Comparison of ENCODE assay signal across 3 cellular contexts in genomic region chrX:119507206-119507605, GRCh38.
TF ChIP-seq lines count a peak whose summit lies in the region.

No MANE protein-coding gene starts in this region.

TF ChIP-seq in SK-N-SH, 30 proteins besides CTCF, POLR2A, EP300 and RAD21:
- TF ChIP-seq SIN3A (IDR thresholded peaks at IDR 0.05; ENCODE audit: borderline replicate concordance, low read depth, low read length), result no peak
- no peak for TF ChIP-seq SMC3 (IDR thresholded peaks at IDR 0.05; ENCODE audit: low read depth, low read length)
- no peak for TF ChIP-seq GATA2 (CRISPR knock-in tag; IDR thresholded peaks at IDR 0.05)
- no peak for TF ChIP-seq USF1 (IDR thresholded peaks at IDR 0.05; ENCODE audit: borderline replicate concordance, low read depth)
- TF ChIP-seq YY1 (IDR thresholded peaks at IDR 0.05; ENCODE audit: low read depth), result no peak
- no peak for TF ChIP-seq JUND (IDR thresholded peaks at IDR 0.05)
- no peak for TF ChIP-seq NFIC (IDR thresholded peaks at IDR 0.05; ENCODE audit: borderline replicate concordance)
- TF ChIP-seq REST (IDR thresholded peaks at IDR 0.05; ENCODE audit: low read depth, low read length), result no peak
- no peak for TF ChIP-seq TEAD4 (IDR thresholded peaks at IDR 0.05; ENCODE audit: borderline replicate concordance, insufficient read depth)
- no peak for TF ChIP-seq EZH2phosphoT487 (IDR thresholded peaks at IDR 0.05; ENCODE audit: borderline replicate concordance, low read depth)
- no peak for TF ChIP-seq NRF1 (IDR thresholded peaks at IDR 0.05; ENCODE audit: low read depth, low read length)
- no peak for TF ChIP-seq POLR2AphosphoS5 (IDR thresholded peaks at IDR 0.05; ENCODE audit: low read depth, low read length)
- no peak for TF ChIP-seq RFX5 (IDR thresholded peaks at IDR 0.05; ENCODE audit: low read length)
- no peak for TF ChIP-seq ELF1 (IDR thresholded peaks at IDR 0.05)
- TF ChIP-seq TAF1 (IDR thresholded peaks at IDR 0.05; ENCODE audit: borderline replicate concordance, low read depth, low read length), result no peak
- no peak for TF ChIP-seq USF2 (IDR thresholded peaks at IDR 0.05; ENCODE audit: borderline replicate concordance, low read depth, low read length)
- TF ChIP-seq CHD2 (IDR thresholded peaks at IDR 0.05; ENCODE audit: low read length, partially characterized antibody), result no peak

TF ChIP-seq in SK-N-SH treated with all-trans-retinoic acid at 6 μM for 48 hours, 23 proteins besides CTCF, POLR2A, EP300 and RAD21:
- TF ChIP-seq OSR1 (CRISPR knock-in tag; IDR thresholded peaks at IDR 0.05), result no peak
- no peak for TF ChIP-seq ZFP30 (CRISPR knock-in tag; IDR thresholded peaks at IDR 0.05)
- no peak for TF ChIP-seq ARNTL (CRISPR knock-in tag; IDR thresholded peaks at IDR 0.05; ENCODE audit: borderline replicate concordance, low read depth)
- TF ChIP-seq SNAI2 (CRISPR knock-in tag; IDR thresholded peaks at IDR 0.05), result no peak
- no peak for TF ChIP-seq RARB (CRISPR knock-in tag; IDR thresholded peaks at IDR 0.05)
- TF ChIP-seq GLIS3 (CRISPR knock-in tag; IDR thresholded peaks at IDR 0.05), result no peak
- TF ChIP-seq POU6F1 (CRISPR knock-in tag; IDR thresholded peaks at IDR 0.05; ENCODE audit: borderline replicate concordance, low read depth), result no peak

TF ChIP-seq in HepG2, 621 proteins besides CTCF, POLR2A, EP300 and RAD21:
- TF ChIP-seq CCAR2 (optimal IDR thresholded peaks at IDR 0.05; ENCODE audit: low read depth, low read length) (no peak), TFAP4 (IDR thresholded peaks at IDR 0.05; ENCODE audit: borderline replicate concordance, low read depth) (no peak), CEBPG (CRISPR knock-in tag; IDR thresholded peaks at IDR 0.05) (no peak), ZKSCAN1 (IDR thresholded peaks at IDR 0.05; ENCODE audit: low read length) (no peak), ZBTB26 (CRISPR knock-in tag; IDR thresholded peaks at IDR 0.05; ENCODE audit: borderline replicate concordance) (peak; percentile 70), BRD4 (CRISPR knock-in tag; IDR thresholded peaks at IDR 0.05) (no peak), ZNF292 (CRISPR knock-in tag; IDR thresholded peaks at IDR 0.05; ENCODE audit: borderline replicate concordance, low read depth) (no peak)
